In genomic region chr1:18903313-18903671, GRCh38 we compare ENCODE assay signal across 9 cellular contexts. TPM values are rescaled to one million over a fixed set of nuclear protein-coding genes. Genes with fewer than 3 reads are reported as not detected.
DNase-seq lines count a peak whose midpoint lies in the region; ATAC-seq and TF ChIP-seq lines count a peak whose summit lies in the region.
"Had no signal": no experiment of that assay in that cellular context is flagged by ENCODE, and none has a peak within 500 bp of the region (broad histone marks: within the 10 kb centered on the region; RNA-seq: fewer than 3 reads in every experiment).

No MANE protein-coding gene starts in this region.

- H3K27ac ChIP-seq in Panc1 (ENCODE audit: low read length): peak overlapping the region; percentile 95
- H3K27ac ChIP-seq in epithelial cell of prostate: peak overlapping the region; percentile 74
- peak overlapping the region; percentile 47 to 89 for H3K27ac ChIP-seq in ovary

- TF ChIP-seq POLR2A in ovary (IDR thresholded peaks at IDR 0.05): no peak

- CTCF ChIA-PET in Caco-2 (lab: Charles Lee): interaction anchor here (0.6 to 1.4 kb wide), 6 partner anchors 10 to 184 kb away, joined by 3 to 11 read pairs (median 5); no protein-coding TSS in a partner anchor
- CTCF ChIA-PET in Panc1 (lab: Charles Lee): interaction anchor here (1.5 kb wide), 1 partner anchor 10 kb away, joined by 7 read pairs; no protein-coding TSS in a partner anchor

- no peaks in the 10 kb centered on the region for H3K4me1 Mint-ChIP-seq in Caco-2 (ENCODE audit: low read depth, unreplicated experiment)

- no peak for ATAC-seq in Panc1
- ATAC-seq in GM18511 (IDR thresholded peaks at IDR 0.05; ENCODE audit: unreplicated experiment): no peak

- BruUV-seq in Caco-2 (replicated peaks; lab: Mats Ljungman, UMichigan) (TSS peak; percentile 88), Panc1 (replicated peaks; lab: Mats Ljungman, UMichigan) (no TSS peak)

- POLR2A ChIA-PET in Caco-2 (lab: Charles Lee): no interaction called here
- POLR2A ChIA-PET in Panc1 (lab: Charles Lee): no interaction called here

- H3K27me3 ChIP-seq in Caco-2 (replicated peaks; ENCODE audit: control insufficient read depth, insufficient read depth, low read length) (no peaks in the 10 kb centered on the region), Panc1 (ENCODE audit: control insufficient read depth, insufficient read depth, low read length) (no peaks in the 10 kb centered on the region), ovary (no peaks in the 10 kb centered on the region)

- intact Hi-C loops in Caco-2 (cut with micrococcal nuclease; ENCODE audit: unreplicated experiment): loop anchor here (2.0 to 5.0 kb wide), 2 partner anchors 18 to 54 kb away; partner anchors contain the start of gene IFFO2
- intact Hi-C loops in Panc1 (cut with micrococcal nuclease; ENCODE audit: unreplicated experiment): loop anchor here (10.0 kb wide), 1 partner anchor 192 kb away; no protein-coding TSS in a partner anchor
- intact Hi-C loops in ovary (cut with DNase I): loop anchor here (2.0 to 10.0 kb wide), 5 partner anchors 52 to 342 kb away; partner anchors contain the start of gene IFFO2 (in 2 of the 4)

- no peaks in the 10 kb centered on the region for H3K9me3 ChIP-seq in Caco-2
- H3K9me3 ChIP-seq in Panc1 (ENCODE audit: control insufficient read depth, insufficient read depth, low read depth, low read length): no peaks in the 10 kb centered on the region
- no peaks in the 10 kb centered on the region for H3K9me3 ChIP-seq in ovary

- peaks cover 12% of the 10 kb centered on the region for H3K36me3 Mint-ChIP-seq in Caco-2 (ENCODE audit: insufficient read depth, unreplicated experiment)

- H3K36me3 ChIP-seq in Caco-2 (ENCODE audit: control insufficient read depth, insufficient read depth, low read length): no peaks in the 10 kb centered on the region
- peaks cover 7% of the 10 kb centered on the region; the same call in 1 of the 2 replicates for H3K36me3 ChIP-seq in Panc1 (ENCODE audit: control insufficient read depth, insufficient read depth, low read length)
- H3K36me3 ChIP-seq in ovary: no peaks in the 10 kb centered on the region

- H3K4me3 ChIP-seq in Caco-2 (ENCODE audit: low read depth, low read length) (peak overlapping the region; percentile 66), Panc1 (ENCODE audit: low read depth in 2 of 2, low read length in 2 of 2) (peak overlapping the region; percentile 81 to 93), ovary (peak overlapping the region; percentile 64)

- DNase-seq in Caco-2 (no peak), Panc1 (ENCODE audit: low read depth, low spot score) (no peak), epithelial cell of prostate (ENCODE audit: low read depth, low spot score) (no peak), ovary (no peak), NCI-H146 (lab: John Stamatoyannopoulos, UW) (no peak), NCI-H69 (lab: John Stamatoyannopoulos, UW) (no peak), cortex of kidney (lab: John Stamatoyannopoulos, UW) (no peak)

- TF ChIP-seq CTCF in Caco-2 (IDR thresholded peaks at IDR 0.05; ENCODE audit: insufficient read depth in 1 of 2, low read depth in 1 of 2, low read length in 1 of 2, severe bottlenecking in 1 of 2, unreplicated experiment in 1 of 2) (no peak), Panc1 (IDR thresholded peaks at IDR 0.05) (no peak), ovary (IDR thresholded peaks at IDR 0.05) (no peak)

- peak overlapping the region; percentile 98 for H3K27ac Mint-ChIP-seq in Caco-2 (ENCODE audit: unreplicated experiment)

- H3K4me1 ChIP-seq in Caco-2: peaks cover 6% of the 10 kb centered on the region
- peaks cover 43% of the 10 kb centered on the region for H3K4me1 ChIP-seq in Panc1 (ENCODE audit: control insufficient read depth, insufficient read depth, low read length)
- H3K4me1 ChIP-seq in ovary (ENCODE audit: insufficient read depth): peaks cover 3% of the 10 kb centered on the region

- no peak for TF ChIP-seq EP300 in ovary (IDR thresholded peaks at IDR 0.05)

- WGBS in ovary, 3 donors: 24 to 36% (median 34%) methylated on average over 7 of the region's 7 CpGs

- no peaks in the 10 kb centered on the region for H3K27me3 Mint-ChIP-seq in Caco-2 (ENCODE audit: insufficient read depth, unreplicated experiment)

- H3K9me3 Mint-ChIP-seq in Caco-2 (ENCODE audit: unreplicated experiment): no peaks in the 10 kb centered on the region

- in situ Hi-C loops in Panc1 (cut with HindIII; ENCODE audit: low pct_unique_long_range_greater_than_20kb, low sequenced_read_pairs): no loop called here

- H3K4me3 Mint-ChIP-seq in Caco-2 (ENCODE audit: unreplicated experiment): peak overlapping the region; percentile 99

RNA-seq across cellular contexts. Expression of gene ALDH4A1, which starts 0.9 kb away (rescaled TPM):
- total RNA-seq in Caco-2 (2022) (15.3 and 18.0 TPM in 2 replicates), Panc1 (2021; ENCODE audit: unreplicated experiment) (21.7 TPM), ovary (10 to 100 TPM in 1 of 7 donors, 1 to 10 TPM in 6; 4.4 to 13.9 (median 8.0) TPM)
- polyA plus RNA-seq in Panc1 (2012; ENCODE audit: insufficient read length): 41.3 TPM
- 1 to 10 TPM; 2.8 to 9.7 TPM for polyA plus RNA-seq in ovary

RNA-seq across cellular contexts. Expression of gene TAS1R2, which starts 43.8 kb away (rescaled TPM):
- not detected in 2 replicates for total RNA-seq in Caco-2 (2022)
- total RNA-seq in Panc1 (2021; ENCODE audit: unreplicated experiment): not detected
- not detected for polyA plus RNA-seq in Panc1 (2012; ENCODE audit: insufficient read length)
- total RNA-seq in ovary: not detected
- polyA plus RNA-seq in ovary: not detected
- total RNA-seq: renal cortical epithelial cell had no signal

RNA-seq across cellular contexts. Expression of gene IFFO2, which starts 53.2 kb away (rescaled TPM):
- total RNA-seq in Caco-2 (2022) (18.7 and 23.7 TPM in 2 replicates), Panc1 (2021; ENCODE audit: unreplicated experiment) (59.4 TPM), ovary (10 to 100 TPM in 1 of 7 donors, 1 to 10 TPM in 6; 3.6 to 11.2 (median 6.2) TPM)
- polyA plus RNA-seq in Panc1 (2012; ENCODE audit: insufficient read length): 53.4 TPM
- 1 to 10 TPM; 3.4 to 6.3 TPM for polyA plus RNA-seq in ovary
